ENCODE assay signal across 10 cellular contexts in genomic region chr17:56910509-56911235, GRCh38. TPM values are rescaled to one million over a fixed set of nuclear protein-coding genes. Genes with fewer than 3 reads are reported as not detected.
DNase-seq lines count a peak whose midpoint lies in the region; ATAC-seq and TF ChIP-seq lines count a peak whose summit lies in the region.
"Had no signal": no experiment of that assay in that cellular context is flagged by ENCODE, and none has a peak within 500 bp of the region (broad histone marks: within the 10 kb centered on the region; RNA-seq: fewer than 3 reads in every experiment).

No MANE protein-coding gene starts in this region.

- H3K9me3 Mint-ChIP-seq in activated T-cell treated with anti-CD3 and anti-CD28 coated beads, Interleukin-2, amount 50 U/mL, for 4 hours, result no peaks in the 10 kb centered on the region
- no peaks in the 10 kb centered on the region for H3K9me3 Mint-ChIP-seq in activated T-helper 1 cell treated with anti-CD3 and anti-CD28 coated beads, Interleukin-12 subunit alpha, Interleukin-12 subunit beta, Interleukin-2, Interleukin-4 antibody, amounts not matched to agents 30 ng/mL and 10 ng/mL and 1 ng/mL, durations not matched to agents 14 hours and 24 hours and 36 hours

- TF ChIP-seq POLR2A in right lobe of liver (IDR thresholded peaks at IDR 0.05), result no peak

- H3K4me3 ChIP-seq in right lobe of liver, result peak overlapping the region in 2 of 3 donors; percentile 9 to 82
- H3K4me3 ChIP-seq in tibial artery, result no peak overlapping the region

- 46% methylated on average over 3 of the region's 7 CpGs for WGBS in right lobe of liver (ENCODE audit: insufficient coverage, low coverage, low lambda C conversion rate, missing lambda C conversion rate)

- no peak for ATAC-seq in activated T-cell treated with anti-CD3 and anti-CD28 coated beads, Interleukin-2, amount 50 U/mL, for 4 hours
- no peak for ATAC-seq in right lobe of liver

- H3K4me1 ChIP-seq in right lobe of liver, result peaks cover 0 to 62% (median 22%) of the 10 kb centered on the region in 4 donors
- peaks cover 4 to 50% (median 30%) of the 10 kb centered on the region in 4 donors for H3K4me1 ChIP-seq in tibial artery

- peaks cover 31% of the 10 kb centered on the region for H3K36me3 Mint-ChIP-seq in activated T-cell treated with anti-CD3 and anti-CD28 coated beads, Interleukin-2, amount 50 U/mL, for 4 hours (ENCODE audit: insufficient read depth)
- peaks cover 54% of the 10 kb centered on the region for H3K36me3 Mint-ChIP-seq in activated T-helper 1 cell treated with anti-CD3 and anti-CD28 coated beads, Interleukin-12 subunit alpha, Interleukin-12 subunit beta, Interleukin-2, Interleukin-4 antibody, amounts not matched to agents 30 ng/mL and 10 ng/mL and 1 ng/mL, durations not matched to agents 14 hours and 24 hours and 36 hours (ENCODE audit: low read depth)

- H3K36me3 ChIP-seq in right lobe of liver (peaks cover 5 to 31% (median 18%) of the 10 kb centered on the region in 4 donors), tibial artery (peaks cover 18 to 29% (median 27%) of the 10 kb centered on the region in 3 donors)

- no peaks in the 10 kb centered on the region for H3K9me3 ChIP-seq in right lobe of liver
- no peaks in the 10 kb centered on the region for H3K9me3 ChIP-seq in tibial artery

- no peak for DNase-seq in activated T-cell treated with anti-CD3 and anti-CD28 coated beads, Interleukin-2, amount 50 U/mL, for 4 hours
- DNase-seq in activated T-cell treated with anti-CD3 and anti-CD28 coated beads, Interleukin-2, amount 50 U/mL, for 48 hours, result no peak
- DNase-seq in activated T-helper 1 cell treated with anti-CD3 and anti-CD28 coated beads, Interleukin-12 subunit alpha, Interleukin-12 subunit beta, Interleukin-2, Interleukin-4 antibody, amounts not matched to agents 30 ng/mL and 10 ng/mL and 1 ng/mL, durations not matched to agents 14 hours and 24 hours and 36 hours (ENCODE audit: low spot score), result no peak
- DNase-seq in right lobe of liver (peak in 1 of 3 donors; percentile 55), tibial artery (no peak), DMS79 treated with DMSO at 0.1 percent for 48 hours (lab: John Stamatoyannopoulos, UW) (no peak), NCI-H446 treated with DMSO at 0.1 percent for 48 hours (lab: John Stamatoyannopoulos, UW) (no peak)
- DNase-seq in stimulated activated CD4-positive, alpha-beta T cell treated with anti-CD3 and anti-CD28 coated beads, Interleukin-2, amount 100 ng/mL, for 24 hours, result no peak
- DNase-seq: NCI-H524 treated with DMSO at 0.1 percent for 48 hours, retina had no signal

- no peaks in the 10 kb centered on the region for H3K27me3 Mint-ChIP-seq in activated T-cell treated with anti-CD3 and anti-CD28 coated beads, Interleukin-2, amount 50 U/mL, for 4 hours (ENCODE audit: low read depth)
- H3K27me3 Mint-ChIP-seq in activated T-helper 1 cell treated with anti-CD3 and anti-CD28 coated beads, Interleukin-12 subunit alpha, Interleukin-12 subunit beta, Interleukin-2, Interleukin-4 antibody, amounts not matched to agents 30 ng/mL and 10 ng/mL and 1 ng/mL, durations not matched to agents 14 hours and 24 hours and 36 hours (ENCODE audit: insufficient read depth), result peaks cover 2% of the 10 kb centered on the region

- TF ChIP-seq CTCF in right lobe of liver (IDR thresholded peaks at IDR 0.05), result no peak
- no peak for TF ChIP-seq CTCF in tibial artery (IDR thresholded peaks at IDR 0.05)

- H3K27ac Mint-ChIP-seq in activated T-helper 1 cell treated with anti-CD3 and anti-CD28 coated beads, Interleukin-12 subunit alpha, Interleukin-12 subunit beta, Interleukin-2, Interleukin-4 antibody, amounts not matched to agents 30 ng/mL and 10 ng/mL and 1 ng/mL, durations not matched to agents 14 hours and 24 hours and 36 hours, result peak overlapping the region; percentile 52

- no peaks in the 10 kb centered on the region for H3K27me3 ChIP-seq in right lobe of liver
- no peaks in the 10 kb centered on the region for H3K27me3 ChIP-seq in tibial artery

- intact Hi-C loops in activated T-helper 1 cell treated with anti-CD3 and anti-CD28 coated beads, Interleukin-12 subunit alpha, Interleukin-12 subunit beta, Interleukin-2, Interleukin-4 antibody, amounts not matched to agents 30 ng/mL and 10 ng/mL and 1 ng/mL, durations not matched to agents 14 hours and 24 hours and 36 hours (cut with micrococcal nuclease), result loop anchor here (5.0 kb wide), 1 partner anchor 1097 kb away; the partner anchor contains the start of gene SRSF1
- intact Hi-C loops in right lobe of liver (cut with DNase I) (no loop called here), tibial artery (cut with DNase I; ENCODE audit: low total_unique reads) (no loop called here)

- peaks cover 60% of the 10 kb centered on the region for H3K4me1 Mint-ChIP-seq in activated T-cell treated with anti-CD3 and anti-CD28 coated beads, Interleukin-2, amount 50 U/mL, for 4 hours (ENCODE audit: low read depth)
- H3K4me1 Mint-ChIP-seq in activated T-helper 1 cell treated with anti-CD3 and anti-CD28 coated beads, Interleukin-12 subunit alpha, Interleukin-12 subunit beta, Interleukin-2, Interleukin-4 antibody, amounts not matched to agents 30 ng/mL and 10 ng/mL and 1 ng/mL, durations not matched to agents 14 hours and 24 hours and 36 hours (ENCODE audit: low read depth), result peaks cover 73% of the 10 kb centered on the region

- H3K4me3 Mint-ChIP-seq in activated T-cell treated with anti-CD3 and anti-CD28 coated beads, Interleukin-2, amount 50 U/mL, for 4 hours, result peak overlapping the region; percentile 97
- H3K4me3 Mint-ChIP-seq in activated T-helper 1 cell treated with anti-CD3 and anti-CD28 coated beads, Interleukin-12 subunit alpha, Interleukin-12 subunit beta, Interleukin-2, Interleukin-4 antibody, amounts not matched to agents 30 ng/mL and 10 ng/mL and 1 ng/mL, durations not matched to agents 14 hours and 24 hours and 36 hours, result peak overlapping the region; percentile 93

- H3K27ac ChIP-seq in right lobe of liver (peak overlapping the region; percentile 32 to 94 (median 58)), tibial artery (peak overlapping the region; percentile 17 to 43)

RNA-seq across cellular contexts. Expression of gene TRIM25, which starts 3.2 kb away (rescaled TPM):
- total RNA-seq in activated T-cell treated with anti-CD3 and anti-CD28 coated beads, Interleukin-2, amount 50 U/mL, for 4 hours, result 10 to 100 TPM; 52.4 to 66.7 (median 61.2) TPM
- total RNA-seq in activated T-helper 1 cell treated with anti-CD3 and anti-CD28 coated beads, Interleukin-12 subunit alpha, Interleukin-12 subunit beta, Interleukin-2, Interleukin-4 antibody, amounts not matched to agents 30 ng/mL and 10 ng/mL and 1 ng/mL, durations not matched to agents 14 hours and 24 hours and 36 hours, result 86.9 and 98.2 TPM in 2 replicates
- total RNA-seq in right lobe of liver, result 10 to 100 TPM; 35.6 to 60.8 (median 49.8) TPM

RNA-seq across cellular contexts. Expression of gene COIL, which starts 50.2 kb away (rescaled TPM):
- 10 to 100 TPM; 22.9 to 23.8 (median 23.0) TPM for total RNA-seq in activated T-cell treated with anti-CD3 and anti-CD28 coated beads, Interleukin-2, amount 50 U/mL, for 4 hours
- total RNA-seq in activated T-helper 1 cell treated with anti-CD3 and anti-CD28 coated beads, Interleukin-12 subunit alpha, Interleukin-12 subunit beta, Interleukin-2, Interleukin-4 antibody, amounts not matched to agents 30 ng/mL and 10 ng/mL and 1 ng/mL, durations not matched to agents 14 hours and 24 hours and 36 hours, result 21.0 and 25.2 TPM in 2 replicates
- total RNA-seq in right lobe of liver, result 1 to 10 TPM; 5.5 to 7.1 (median 6.5) TPM

Comparison
In these comparisons a context has a peak if more than half of its experiments do, and no peak if none do; other contexts are left out.
1. H3K4me3 ChIP-seq: peak in right lobe of liver (2 of 3); none in tibial artery (0 of 2).